Comparison of ENCODE assay signal across 8 cellular contexts in genomic region chr4:88285235-88285505, GRCh38. TPM values are rescaled to one million over a fixed set of nuclear protein-coding genes. Genes with fewer than 3 reads are reported as not detected.
DNase-seq lines count a peak whose midpoint lies in the region; ATAC-seq and TF ChIP-seq lines count a peak whose summit lies in the region.

No MANE protein-coding gene starts in this region.

- CTCF ChIA-PET in AG04450 (lab: Charles Lee): no interaction called here

- DNase-seq in AG04450 (ENCODE audit: low read depth, low spot score): no peak
- DNase-seq in Jurkat, Clone E6-1 (ENCODE audit: low read depth, low spot score): no peak
- DNase-seq in choroid plexus epithelial cell (ENCODE audit: low read depth): no peak
- DNase-seq in naive thymus-derived CD8-positive, alpha-beta T cell: no peak
- no peak for DNase-seq in KG1 (lab: John Stamatoyannopoulos, UW)
- no peak for DNase-seq in NCI-H82 treated with DMSO at 0.1 percent for 48 hours (lab: John Stamatoyannopoulos, UW; ENCODE audit: unreplicated experiment)
- no peak for DNase-seq in germinal center (ENCODE audit: low spot score)

- no peaks in the 10 kb centered on the region for H3K27me3 Mint-ChIP-seq in naive thymus-derived CD8-positive, alpha-beta T cell

- peaks cover 0 to under 1% (median 0%) of the 10 kb centered on the region in 3 donors for H3K36me3 Mint-ChIP-seq in naive thymus-derived CD8-positive, alpha-beta T cell

- ATAC-seq in naive thymus-derived CD8-positive, alpha-beta T cell: no peak
- no peak for ATAC-seq in GM21515 (IDR thresholded peaks at IDR 0.05; ENCODE audit: unreplicated experiment)

- H3K9me3 Mint-ChIP-seq in naive thymus-derived CD8-positive, alpha-beta T cell: no peaks in the 10 kb centered on the region

- H3K4me3 ChIP-seq in AG04450 (ENCODE audit: low read depth, low read length): peak overlapping the region; percentile 83
- peak overlapping the region; percentile 54 for H3K4me3 ChIP-seq in Jurkat, Clone E6-1 (ENCODE audit: low read length)
- peak overlapping the region; percentile 75 for H3K4me3 ChIP-seq in choroid plexus epithelial cell (ENCODE audit: low read depth, low read length)

- H3K27ac Mint-ChIP-seq in naive thymus-derived CD8-positive, alpha-beta T cell: peak overlapping the region; percentile 98 to 100 (median 99)

- peak overlapping the region; percentile 89 to 99 (median 98) for H3K4me3 Mint-ChIP-seq in naive thymus-derived CD8-positive, alpha-beta T cell

- POLR2A ChIA-PET in AG04450 (lab: Yijun Ruan, JAX): interaction anchor here (1.4 kb wide), 1 partner anchor 239 kb away, joined by 4 read pairs; the partner anchor contains the start of gene PYURF
- POLR2A ChIA-PET in naive thymus-derived CD8-positive, alpha-beta T cell (lab: Charles Lee): interaction anchor here (0.6 to 3.6 kb wide), 15 partner anchors 10 to 894 kb away, joined by 3 to 40 read pairs (median 6); partner anchors contain the start of genes HERC3, HERC5, HERC6 and HSD17B11

- H3K4me1 Mint-ChIP-seq in naive thymus-derived CD8-positive, alpha-beta T cell: peaks cover 20 to 51% (median 38%) of the 10 kb centered on the region in 4 donors

- no peaks in the 10 kb centered on the region; the same call in 1 of the 2 replicates for H3K9me3 ChIP-seq in AG04450 (ENCODE audit: control insufficient read depth, insufficient read depth, low read length)

- H3K27me3 ChIP-seq in AG04450 (ENCODE audit: control insufficient read depth, insufficient read depth, low read length): peaks cover 5% of the 10 kb centered on the region

- no peak overlapping the region for H3K27ac ChIP-seq in AG04450 (ENCODE audit: low read depth, low read length)

- TF ChIP-seq CTCF in AG04450 (IDR thresholded peaks at IDR 0.05; ENCODE audit: low read depth, low read length): no peak
- TF ChIP-seq CTCF in choroid plexus epithelial cell (conservative IDR thresholded peaks at IDR 0.05; ENCODE audit: low read depth, low read length): no peak

RNA-seq across cellular contexts. Expression of gene PPM1K, which starts 0.8 kb away (rescaled TPM):
- polyA plus RNA-seq in AG04450 (2011; rRNA removed): 7.8 and 9.6 TPM in 2 replicates
- polyA minus RNA-seq in AG04450 (2011; rRNA and poly(A)+ RNA removed): 13.3 and 22.6 TPM in 2 replicates
- 16.4 TPM for polyA plus RNA-seq in Jurkat, Clone E6-1 (2012; ENCODE audit: insufficient read depth, insufficient read length)
- 10 to 100 TPM; 87.6 to 94.6 TPM for total RNA-seq in naive thymus-derived CD8-positive, alpha-beta T cell
- polyA plus RNA-seq in naive thymus-derived CD8-positive, alpha-beta T cell: 10 to 100 TPM; 64.7 to 85.3 (median 77.2) TPM
